24 cellular contexts compared by ENCODE assay signal in genomic region chr1:162384116-162384515, GRCh38. TPM values are rescaled to one million over a fixed set of nuclear protein-coding genes. Genes with fewer than 3 reads are reported as not detected.
DNase-seq lines count a peak whose midpoint lies in the region; ATAC-seq and TF ChIP-seq lines count a peak whose summit lies in the region.
"Had no signal": no experiment of that assay in that cellular context is flagged by ENCODE, and none has a peak within 500 bp of the region (broad histone marks: within the 10 kb centered on the region; RNA-seq: fewer than 3 reads in every experiment).

No MANE protein-coding gene starts in this region.

- peaks cover 27% of the 10 kb centered on the region for H3K4me1 Mint-ChIP-seq in nephron progenitor cell
- H3K4me1 Mint-ChIP-seq: CD4-positive, alpha-beta memory T cell had no signal

- DNase-seq in SK-N-SH (peak; percentile 6), nephron progenitor cell (no peak), vagina (ENCODE audit: extremely low spot score in 2 of 2) (peak; percentile 58 to 81)
- no peak for DNase-seq in activated effector memory CD4-positive, alpha-beta T cell treated with anti-CD3 and anti-CD28 coated beads, Interleukin-2, amount 50 U/mL, for 16 hours
- DNase-seq: Caco-2; CD4-positive, alpha-beta memory T cell; DMS 273 treated with DMSO at 0.1 percent for 48 hours; DMS79 treated with DMSO at 0.1 percent for 48 hours; KG1; NCI-H1092 treated with DMSO at 0.1 percent for 48 hours; NCI-H1436 treated with DMSO at 0.1 percent for 48 hours; NCI-H2029; NCI-H2227 treated with DMSO at 0.1 percent for 48 hours; NCI-H510A; NCI-H748 treated with DMSO at 0.1 percent for 48 hours; SIG-M5 had no signal

- H3K4me1 ChIP-seq in SK-N-SH (ENCODE audit: control insufficient read depth in 1 of 2, insufficient read depth in 2 of 2, low read depth in 1 of 2, low read length in 1 of 2) (no peaks in the 10 kb centered on the region; a peak in 1 of 4 replicates), ectodermal cell (ENCODE audit: control insufficient read depth, insufficient read depth, low read length) (peaks cover 42% of the 10 kb centered on the region), vagina (peaks cover 25% of the 10 kb centered on the region)

- H3K9me2 ChIP-seq in SK-N-SH: no peaks in the 10 kb centered on the region

- no peak overlapping the region for H3K4me2 ChIP-seq in SK-N-SH
- H3K4me2 ChIP-seq: BLaER1 treated with 17β-estradiol and CSF1 and Interleukin-3, amounts not matched to agents 10 nM and 100 nM had no signal

- H3K9me3 ChIP-seq in SK-N-SH: no peaks in the 10 kb centered on the region
- H3K9me3 ChIP-seq in ectodermal cell (ENCODE audit: control insufficient read depth, low read length): no peaks in the 10 kb centered on the region
- H3K9me3 ChIP-seq in vagina: no peaks in the 10 kb centered on the region
- H3K9me3 ChIP-seq: BLaER1 treated with 17β-estradiol and CSF1 and Interleukin-3, amounts not matched to agents 10 nM and 100 nM; Caco-2 had no signal

- CTCF ChIA-PET in SK-N-SH (lab: Yijun Ruan, JAX): interaction anchor here (0.5 to 2.6 kb wide), 4 partner anchors 8 to 328 kb away, joined by 3 to 12 read pairs (median 8); no protein-coding TSS in a partner anchor

- no peak for ATAC-seq in SK-N-SH treated with all-trans-retinoic acid at 6 μM for 48 hours
- ATAC-seq in HG03457 (IDR thresholded peaks at IDR 0.05; ENCODE audit: unreplicated experiment): no peak
- no peak for ATAC-seq in GM21381 (IDR thresholded peaks at IDR 0.05; ENCODE audit: unreplicated experiment)
- ATAC-seq: GM12878, Panc1 had no signal

- TF ChIP-seq CTCF in SK-N-SH (IDR thresholded peaks at IDR 0.05) (no peak), nephron progenitor cell (IDR thresholded peaks at IDR 0.05) (no peak), vagina (IDR thresholded peaks at IDR 0.05) (no peak)

- H3K4me3 ChIP-seq in SK-N-SH (ENCODE audit: low read depth in 2 of 2, low read length in 1 of 2): no peak overlapping the region
- no peak overlapping the region for H3K4me3 ChIP-seq in ectodermal cell (ENCODE audit: insufficient read depth, low read depth, low read length)
- H3K4me3 ChIP-seq in vagina: no peak overlapping the region
- H3K4me3 ChIP-seq: BLaER1 treated with 17β-estradiol and CSF1 and Interleukin-3, amounts not matched to agents 10 nM and 100 nM; GM12878 had no signal

- no peak for TF ChIP-seq EP300 in SK-N-SH (IDR thresholded peaks at IDR 0.05; ENCODE audit: borderline replicate concordance in 1 of 2, low read depth in 1 of 2, low read length in 1 of 2)

- POLR2A ChIA-PET in SK-N-SH (lab: Yijun Ruan, JAX): no interaction called here

- no peak overlapping the region for H3K4me3 Mint-ChIP-seq in nephron progenitor cell
- H3K4me3 Mint-ChIP-seq: CD4-positive, alpha-beta memory T cell had no signal

- no peaks in the 10 kb centered on the region for H3K9me3 Mint-ChIP-seq in nephron progenitor cell
- H3K9me3 Mint-ChIP-seq: CD4-positive, alpha-beta memory T cell had no signal

- H3K27me3 Mint-ChIP-seq in nephron progenitor cell (ENCODE audit: low read depth, poor library complexity): peaks cover 7% of the 10 kb centered on the region

- H3K36me3 Mint-ChIP-seq in nephron progenitor cell (ENCODE audit: low read depth): peaks cover 4% of the 10 kb centered on the region
- H3K36me3 Mint-ChIP-seq: CD4-positive, alpha-beta memory T cell had no signal

- H2AFZ ChIP-seq in SK-N-SH (ENCODE audit: low read depth): no peak overlapping the region

- H4K20me1 ChIP-seq in SK-N-SH (ENCODE audit: insufficient read depth): no peaks in the 10 kb centered on the region
- H4K20me1 ChIP-seq: BLaER1 treated with 17β-estradiol and CSF1 and Interleukin-3, amounts not matched to agents 10 nM and 100 nM had no signal

- H3K27ac Mint-ChIP-seq in nephron progenitor cell: peak overlapping the region; percentile 77
- H3K27ac Mint-ChIP-seq: CD4-positive, alpha-beta memory T cell had no signal

- 58% methylated on average over 6 of the region's 6 CpGs for WGBS in SK-N-SH (ENCODE audit: low lambda C conversion rate)
- WGBS in ectodermal cell, 2 experiments: 91 to 98% methylated on average over 6 of the region's 6 CpGs

- H3K27me3 ChIP-seq in SK-N-SH (ENCODE audit: insufficient read depth): peaks cover 5% of the 10 kb centered on the region; the same call in 1 of the 2 replicates
- H3K27me3 ChIP-seq in ectodermal cell (ENCODE audit: control insufficient read depth, insufficient read depth, low read length, poor library complexity, severe bottlenecking): no peaks in the 10 kb centered on the region
- no peaks in the 10 kb centered on the region for H3K27me3 ChIP-seq in vagina
- H3K27me3 ChIP-seq: BLaER1 treated with 17β-estradiol and CSF1 and Interleukin-3, amounts not matched to agents 10 nM and 100 nM had no signal

- H3F3A ChIP-seq in SK-N-SH (replicated peaks; ENCODE audit: insufficient read depth): no peaks in the 10 kb centered on the region

- H3K36me3 ChIP-seq in SK-N-SH (replicated peaks in 1 of 2; ENCODE audit: control insufficient read depth in 1 of 2, insufficient read depth in 2 of 2, low read length in 1 of 2) (no peaks in the 10 kb centered on the region), ectodermal cell (ENCODE audit: control insufficient read depth, insufficient read depth, low read length) (peaks cover 6% of the 10 kb centered on the region), vagina (no peaks in the 10 kb centered on the region)
- H3K36me3 ChIP-seq: BLaER1 treated with 17β-estradiol and CSF1 and Interleukin-3, amounts not matched to agents 10 nM and 100 nM had no signal

- no peak overlapping the region for H3K9ac ChIP-seq in SK-N-SH
- H3K9ac ChIP-seq: BLaER1 treated with 17β-estradiol and CSF1 and Interleukin-3, amounts not matched to agents 10 nM and 100 nM had no signal

- intact Hi-C loops in vagina (cut with DNase I): loop anchor here (10.0 kb wide), 1 partner anchor 329 kb away; no protein-coding TSS in a partner anchor

- TF ChIP-seq POLR2A in vagina (IDR thresholded peaks at IDR 0.05): no peak

- H3K79me2 ChIP-seq in SK-N-SH (ENCODE audit: insufficient read depth): no peaks in the 10 kb centered on the region

- TF ChIP-seq RAD21 in SK-N-SH (IDR thresholded peaks at IDR 0.05; ENCODE audit: low read length): no peak

- no peak overlapping the region for H3K27ac ChIP-seq in SK-N-SH (ENCODE audit: low read depth in 2 of 2, low read length in 1 of 2)
- H3K27ac ChIP-seq in ectodermal cell (ENCODE audit: insufficient read depth, low read depth, low read length, poor library complexity, severe bottlenecking): peak overlapping the region; percentile 55
- H3K27ac ChIP-seq in vagina: no peak overlapping the region
- H3K27ac ChIP-seq: BLaER1 treated with 17β-estradiol and CSF1 and Interleukin-3, amounts not matched to agents 10 nM and 100 nM had no signal

TF ChIP-seq in SK-N-SH, 30 proteins besides CTCF, POLR2A, EP300 and RAD21:
- TF ChIP-seq JUND (IDR thresholded peaks at IDR 0.05): no peak

TF ChIP-seq in SK-N-SH treated with all-trans-retinoic acid at 6 μM for 48 hours, 23 proteins besides CTCF, POLR2A, EP300 and RAD21 (continues in another document):
- TF ChIP-seq ZFP3 (CRISPR knock-in tag; IDR thresholded peaks at IDR 0.05): no peak
- TF ChIP-seq ZNF565 (CRISPR knock-in tag; conservative IDR thresholded peaks at IDR 0.05; ENCODE audit: low read depth): no peak
- TF ChIP-seq, protein P1, sequence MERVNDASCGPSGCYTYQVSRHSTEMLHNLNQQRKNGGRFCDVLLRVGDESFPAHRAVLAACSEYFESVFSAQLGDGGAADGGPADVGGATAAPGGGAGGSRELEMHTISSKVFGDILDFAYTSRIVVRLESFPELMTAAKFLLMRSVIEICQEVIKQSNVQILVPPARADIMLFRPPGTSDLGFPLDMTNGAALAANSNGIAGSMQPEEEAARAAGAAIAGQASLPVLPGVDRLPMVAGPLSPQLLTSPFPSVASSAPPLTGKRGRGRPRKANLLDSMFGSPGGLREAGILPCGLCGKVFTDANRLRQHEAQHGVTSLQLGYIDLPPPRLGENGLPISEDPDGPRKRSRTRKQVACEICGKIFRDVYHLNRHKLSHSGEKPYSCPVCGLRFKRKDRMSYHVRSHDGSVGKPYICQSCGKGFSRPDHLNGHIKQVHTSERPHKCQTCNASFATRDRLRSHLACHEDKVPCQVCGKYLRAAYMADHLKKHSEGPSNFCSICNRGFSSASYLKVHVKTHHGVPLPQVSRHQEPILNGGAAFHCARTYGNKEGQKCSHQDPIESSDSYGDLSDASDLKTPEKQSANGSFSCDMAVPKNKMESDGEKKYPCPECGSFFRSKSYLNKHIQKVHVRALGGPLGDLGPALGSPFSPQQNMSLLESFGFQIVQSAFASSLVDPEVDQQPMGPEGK (CRISPR knock-in tag; IDR thresholded peaks at IDR 0.05; ENCODE audit: borderline replicate concordance): no peak
- TF ChIP-seq ARNTL (CRISPR knock-in tag; IDR thresholded peaks at IDR 0.05; ENCODE audit: borderline replicate concordance, low read depth): no peak

RNA-seq across cellular contexts. Expression of gene C1orf226, which starts 2.6 kb away (rescaled TPM):
- 0.03 and 0.05 TPM in 2 replicates for polyA plus RNA-seq in SK-N-SH (2012; rRNA removed)
- 0.08 TPM in 2 replicates for polyA plus RNA-seq in SK-N-SH (2012; cell fraction: cytosol; rRNA removed)
- 0.23 and 0.42 TPM in 2 replicates for polyA plus RNA-seq in SK-N-SH (2012; cell fraction: nucleus; rRNA removed)
- 14.6 TPM for polyA plus RNA-seq in ectodermal cell (2013, experiment 1 of 4)
- polyA plus RNA-seq in ectodermal cell (2013, experiment 2 of 4): 19.9 TPM
- polyA plus RNA-seq in ectodermal cell (2013, experiment 3 of 4): 12.9 TPM
- 14.7 TPM for polyA plus RNA-seq in ectodermal cell (2013, experiment 4 of 4)
- 2.7 TPM for total RNA-seq in vagina
- total RNA-seq: CD4-positive, alpha-beta memory T cell; GM12878 had no signal
- polyA plus RNA-seq: CD4-positive, alpha-beta memory T cell; GM12878 had no signal

RNA-seq across cellular contexts. Expression of gene SPATA46, which starts 7.5 kb away (rescaled TPM):
- not detected in 2 replicates for polyA plus RNA-seq in SK-N-SH (2012; rRNA removed)
- polyA plus RNA-seq in SK-N-SH (2012; cell fraction: cytosol; rRNA removed): not detected in 2 replicates
- polyA plus RNA-seq in SK-N-SH (2012; cell fraction: nucleus; rRNA removed): not detected in 2 replicates
- polyA plus RNA-seq in ectodermal cell (2013, experiment 1 of 4): not detected
- not detected for polyA plus RNA-seq in ectodermal cell (2013, experiment 2 of 4)
- polyA plus RNA-seq in ectodermal cell (2013, experiment 3 of 4): not detected
- polyA plus RNA-seq in ectodermal cell (2013, experiment 4 of 4): not detected
- total RNA-seq in vagina: not detected
- total RNA-seq: Caco-2; CD4-positive, alpha-beta memory T cell; GM12878; HT1080 had no signal
- polyA plus RNA-seq: CD4-positive, alpha-beta memory T cell; GM12878 had no signal

RNA-seq across cellular contexts. Expression of gene SH2D1B, which starts 27.8 kb away (rescaled TPM):
- not detected in 2 replicates for polyA plus RNA-seq in SK-N-SH (2012; rRNA removed)
- not detected in 2 replicates for polyA plus RNA-seq in SK-N-SH (2012; cell fraction: cytosol; rRNA removed)
- polyA plus RNA-seq in SK-N-SH (2012; cell fraction: nucleus; rRNA removed): not detected in 2 replicates
- not detected for polyA plus RNA-seq in ectodermal cell (2013, experiment 1 of 4)
- not detected for polyA plus RNA-seq in ectodermal cell (2013, experiment 2 of 4)
- polyA plus RNA-seq in ectodermal cell (2013, experiment 3 of 4): not detected
- not detected for polyA plus RNA-seq in ectodermal cell (2013, experiment 4 of 4)
- total RNA-seq in vagina: not detected
- total RNA-seq: Caco-2; CD4-positive, alpha-beta memory T cell; GM12878 had no signal

Comparison
In these comparisons a context has a peak if more than half of its experiments do, and no peak if none do; other contexts are left out.
1. DNase-seq: peak in SK-N-SH (single experiment) and vagina (2 of 2); none in nephron progenitor cell (single experiment) and activated effector memory CD4-positive, alpha-beta T cell treated with anti-CD3 and anti-CD28 coated beads, Interleukin-2, amount 50 U/mL, for 16 hours (single experiment).